14 cellular contexts compared by ENCODE assay signal in the genomic region with DNA sequence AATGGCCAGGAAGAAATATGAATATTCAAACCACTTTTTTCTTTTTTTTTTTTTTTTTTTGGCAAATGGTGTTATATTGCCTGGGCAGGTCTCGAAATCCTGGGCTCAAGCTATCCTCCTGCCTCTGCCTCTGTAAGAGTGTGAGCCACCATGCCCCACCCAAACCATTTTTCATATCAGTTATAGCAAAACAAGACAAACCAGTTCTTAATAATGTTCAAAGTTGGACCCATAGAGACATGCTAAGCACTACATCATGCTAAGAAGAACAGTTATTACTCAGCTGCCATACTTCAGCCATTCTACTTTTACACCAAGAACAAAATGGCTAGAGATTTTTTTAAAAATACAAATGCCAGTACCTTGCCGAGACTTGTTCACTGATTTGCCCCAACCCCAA. TPM values are rescaled to one million over a fixed set of nuclear protein-coding genes. Genes with fewer than 3 reads are reported as not detected.
"Had no signal": no experiment of that assay in that cellular context is flagged by ENCODE, and none has a peak within 500 bp of the region (broad histone marks: within the 10 kb centered on the region; RNA-seq: fewer than 3 reads in every experiment).

No MANE protein-coding gene starts in this region.

- H3K4me3 Mint-ChIP-seq: activated CD4-positive, alpha-beta T cell treated with anti-CD3 and anti-CD28 coated beads, Interleukin-2, amount 10 ng/mL, durations not matched to agents 7 days and 5 days; activated CD8-positive, alpha-beta memory T cell treated with anti-CD3 and anti-CD28 coated beads, Interleukin-2, amount 10 ng/mL, durations not matched to agents 7 days and 5 days; activated naive CD8-positive, alpha-beta T cell treated with anti-CD3 and anti-CD28 coated beads, Interleukin-2, amount 50 U/mL, for 24 hours; activated T-cell treated with anti-CD3 and anti-CD28 coated beads, Interleukin-2, amount 50 U/mL, for 4 hours had no signal

- H3K27me3 ChIP-seq: esophagus muscularis mucosa, suprapubic skin had no signal

- H3K27ac ChIP-seq: esophagus muscularis mucosa, left ventricle myocardium inferior, suprapubic skin had no signal

- H3K27ac Mint-ChIP-seq: activated CD4-positive, alpha-beta T cell treated with anti-CD3 and anti-CD28 coated beads, Interleukin-2, amount 10 ng/mL, durations not matched to agents 7 days and 5 days; activated CD8-positive, alpha-beta memory T cell treated with anti-CD3 and anti-CD28 coated beads, Interleukin-2, amount 10 ng/mL, durations not matched to agents 7 days and 5 days; activated naive CD8-positive, alpha-beta T cell treated with anti-CD3 and anti-CD28 coated beads, Interleukin-2, amount 50 U/mL, for 24 hours had no signal

- H3K4me3 ChIP-seq: esophagus muscularis mucosa, left ventricle myocardium inferior, suprapubic skin had no signal

- H3K9me3 ChIP-seq: esophagus muscularis mucosa, left ventricle myocardium inferior, suprapubic skin had no signal

- H3K9me3 Mint-ChIP-seq: activated CD4-positive, alpha-beta T cell treated with anti-CD3 and anti-CD28 coated beads, Interleukin-2, amount 10 ng/mL, durations not matched to agents 7 days and 5 days; activated naive CD8-positive, alpha-beta T cell treated with anti-CD3 and anti-CD28 coated beads, Interleukin-2, amount 50 U/mL, for 24 hours; activated T-cell treated with anti-CD3 and anti-CD28 coated beads, Interleukin-2, amount 50 U/mL, for 4 hours had no signal

- H3K27me3 Mint-ChIP-seq: activated CD4-positive, alpha-beta T cell treated with anti-CD3 and anti-CD28 coated beads, Interleukin-2, amount 10 ng/mL, durations not matched to agents 7 days and 5 days; activated CD8-positive, alpha-beta memory T cell treated with anti-CD3 and anti-CD28 coated beads, Interleukin-2, amount 10 ng/mL, durations not matched to agents 7 days and 5 days; activated naive CD8-positive, alpha-beta T cell treated with anti-CD3 and anti-CD28 coated beads, Interleukin-2, amount 50 U/mL, for 24 hours had no signal

- H3K4me1 Mint-ChIP-seq: activated CD8-positive, alpha-beta memory T cell treated with anti-CD3 and anti-CD28 coated beads, Interleukin-2, amount 10 ng/mL, durations not matched to agents 7 days and 5 days had no signal

- ATAC-seq: activated CD8-positive, alpha-beta memory T cell treated with anti-CD3 and anti-CD28 coated beads, Interleukin-2, amount 10 ng/mL, durations not matched to agents 7 days and 5 days; activated naive CD8-positive, alpha-beta T cell treated with anti-CD3 and anti-CD28 coated beads, Interleukin-2, amount 50 U/mL, for 24 hours; activated T-cell treated with anti-CD3 and anti-CD28 coated beads, Interleukin-2, amount 50 U/mL, for 4 hours had no signal

- DNase-seq: activated CD4-positive, alpha-beta T cell treated with anti-CD3 and anti-CD28 coated beads, Interleukin-2, amount 10 ng/mL, durations not matched to agents 7 days and 5 days; activated CD4-positive, CD25-positive, alpha-beta regulatory T cell; activated CD8-positive, alpha-beta memory T cell treated with anti-CD3 and anti-CD28 coated beads, Interleukin-2, amount 10 ng/mL, durations not matched to agents 7 days and 5 days; activated naive CD8-positive, alpha-beta T cell treated with anti-CD3 and anti-CD28 coated beads, Interleukin-2, amount 50 U/mL, for 24 hours; activated T-cell treated with anti-CD3 and anti-CD28 coated beads, Interleukin-2, amount 50 U/mL, for 4 hours; foreskin fibroblast; head of caudate nucleus; left ventricle myocardium inferior; mesenchymal stem cell; stimulated activated CD4-positive, alpha-beta T cell treated with anti-CD3 and anti-CD28 coated beads, Interleukin-2, amount 100 ng/mL, for 48 hours; stimulated activated naive CD4-positive, alpha-beta T cell treated with Interleukin-2 at 50 U/mL for 16 hours; T-helper 2 cell had no signal

RNA-seq across cellular contexts. Expression of a gene that starts 26.3 kb away (rescaled TPM):
- total RNA-seq: left ventricle myocardium inferior had no signal
